ENCODE assay signal across 22 cellular contexts in genomic region chr13:85347251-85347650, GRCh38.
DNase-seq lines count a peak whose midpoint lies in the region; ATAC-seq and TF ChIP-seq lines count a peak whose summit lies in the region.
"Had no signal": no experiment of that assay in that cellular context is flagged by ENCODE, and none has a peak within 500 bp of the region (broad histone marks: within the 10 kb centered on the region; RNA-seq: fewer than 3 reads in every experiment).

No MANE protein-coding gene starts in this region.

- H3K4me3 ChIP-seq in PC-9, result no peak overlapping the region
- H3K4me3 ChIP-seq in retinal pigment epithelial cell (ENCODE audit: low read length), result no peak overlapping the region
- no peak overlapping the region for H3K4me3 ChIP-seq in spleen
- H3K4me3 ChIP-seq: GM12878, MG63 had no signal

- H3K9me3 ChIP-seq in PC-9 (ENCODE audit: insufficient read depth, low read depth) (no peaks in the 10 kb centered on the region), spleen (peaks cover 0 to under 1% (median 0%) of the 10 kb centered on the region in 8 donors)
- H3K9me3 ChIP-seq: MG63 had no signal

- no peaks in the 10 kb centered on the region for H3F3A ChIP-seq in PC-9 (ENCODE audit: insufficient read depth, low read depth)

- BruUV-seq in PC-9 (replicated peaks; lab: Mats Ljungman, UMichigan), result no TSS peak

- no peak overlapping the region for H3K27ac ChIP-seq in PC-9
- H3K27ac ChIP-seq in spleen, result no peak overlapping the region
- H3K27ac ChIP-seq: parathyroid adenoma, VCaP had no signal

- H3K36me3 ChIP-seq in PC-9 (ENCODE audit: low read depth), result no peaks in the 10 kb centered on the region
- no peaks in the 10 kb centered on the region for H3K36me3 ChIP-seq in spleen
- H3K36me3 ChIP-seq: MG63 had no signal

- no peaks in the 10 kb centered on the region for H3K79me2 ChIP-seq in PC-9 (ENCODE audit: low read depth)
- H3K79me2 ChIP-seq: parathyroid adenoma had no signal

- H3K9me2 ChIP-seq in PC-9 (ENCODE audit: insufficient read depth), result no peaks in the 10 kb centered on the region; the same call in 1 of the 2 replicates

- 0 out of 2 replicates have a peak overlapping the region, but pooled peaks have one; percentile 44 for H2AFZ ChIP-seq in PC-9
- H2AFZ ChIP-seq: parathyroid adenoma had no signal

- intact Hi-C loops in PC-9 (cut with micrococcal nuclease; ENCODE audit: unreplicated experiment) (no loop called here), spleen (cut with DNase I; ENCODE audit: low total_unique reads) (no loop called here)

- no peak for TF ChIP-seq POLR2A in spleen (IDR thresholded peaks at IDR 0.05)

- TF ChIP-seq CTCF in PC-9 (conservative IDR thresholded peaks at IDR 0.05) (no peak), retinal pigment epithelial cell (conservative IDR thresholded peaks at IDR 0.05; ENCODE audit: low read depth, low read length) (no peak), GM10266 (IDR thresholded peaks at IDR 0.05; ENCODE audit: control insufficient read depth, insufficient read depth, low read depth, missing control alignments) (no peak), spleen (IDR thresholded peaks at IDR 0.05 in 8 of 11, conservative IDR thresholded peaks at IDR 0.05 in 3 of 11) (no peak)

- DNase-seq in ELR (ENCODE audit: low read depth) (peak; percentile 7), PC-9 (no peak), epidermal melanocyte (ENCODE audit: insufficient read length, low spot score) (peak; percentile 29), retinal pigment epithelial cell (ENCODE audit: low read depth) (peak; percentile 54), UCSD-AML1 (lab: John Stamatoyannopoulos, UW; ENCODE audit: unreplicated experiment) (no peak), GM10266 (ENCODE audit: extremely low spot score) (no peak), spleen (no peak)
- DNase-seq: activated CD4-positive, alpha-beta T cell treated with anti-CD3 and anti-CD28 coated beads, Interleukin-2, amount 50 U/mL, for 4 hours; activated naive CD4-positive, alpha-beta T cell; activated T-cell treated with anti-CD3 and anti-CD28 coated beads for 4 hours; aorta; cortex of kidney; GDM1; MG63; NCI-H146; NCI-H345; stimulated activated CD4-positive, alpha-beta T cell treated with anti-CD3 and anti-CD28 coated beads, Interleukin-4, amount 100 ng/mL, for 4 hours had no signal

- no peak for ATAC-seq in HG03520 (IDR thresholded peaks at IDR 0.05; ENCODE audit: unreplicated experiment)
- ATAC-seq: GM12878, Right ventricle myocardium inferior had no signal

- POLR2A ChIA-PET in PC-9 (lab: Charles Lee; ENCODE audit: unreplicated experiment), result no interaction called here

- H3K4me2 ChIP-seq in PC-9, result no peak overlapping the region

- H3K4me1 ChIP-seq in PC-9 (replicated peaks; ENCODE audit: insufficient read depth) (no peaks in the 10 kb centered on the region), spleen (no peaks in the 10 kb centered on the region)
- H3K4me1 ChIP-seq: parathyroid adenoma had no signal

- H4K20me1 ChIP-seq in PC-9 (ENCODE audit: insufficient read depth), result peaks cover 3% of the 10 kb centered on the region; the same call in 1 of the 2 replicates

- CTCF ChIA-PET in PC-9 (lab: Charles Lee), result no interaction called here

- H3K27me3 ChIP-seq in PC-9 (ENCODE audit: insufficient read depth, low read depth), result no peaks in the 10 kb centered on the region
- no peaks in the 10 kb centered on the region for H3K27me3 ChIP-seq in spleen (replicated peaks in 1 of 7)
- H3K27me3 ChIP-seq: MG63 had no signal

- 84 to 94% (median 91%) methylated on average over 5 of the region's 5 CpGs for WGBS in spleen, 5 donors

Comparison
In these comparisons a context has a peak if more than half of its experiments do, and no peak if none do; other contexts are left out.
1. DNase-seq: peak in ELR (single experiment), epidermal melanocyte (single experiment) and retinal pigment epithelial cell (single experiment); none in PC-9 (0 of 2), UCSD-AML1 (single experiment), GM10266 (single experiment) and spleen (single experiment).